In the genomic region with DNA sequence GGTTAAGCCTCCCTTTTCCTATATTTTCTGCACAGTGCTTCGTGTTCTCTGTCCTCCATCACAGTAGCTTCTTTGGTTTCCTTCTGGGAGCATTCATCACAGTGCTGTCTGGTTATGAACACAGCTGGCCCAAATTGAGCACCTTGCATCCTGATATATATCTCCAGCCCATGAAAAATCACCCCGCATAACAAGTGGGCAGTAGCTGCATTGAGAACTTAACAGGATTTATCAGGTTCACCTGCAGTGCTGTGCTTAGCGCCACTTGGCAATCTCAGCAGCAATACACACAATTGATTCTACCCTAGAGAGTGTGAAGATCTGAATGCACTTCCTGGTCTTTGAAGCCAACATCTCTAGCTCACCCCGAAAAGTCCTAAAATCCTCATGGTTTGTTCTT, we compare ENCODE assay signal across 18 cellular contexts.
"Had no signal": no experiment of that assay in that cellular context is flagged by ENCODE, and none has a peak within 500 bp of the region (broad histone marks: within the 10 kb centered on the region; RNA-seq: fewer than 3 reads in every experiment).

No MANE protein-coding gene starts in this region.

- ATAC-seq: SK-N-SH treated with all-trans-retinoic acid at 6 μM for 48 hours had no signal

- DNase-seq: KBM-7, MV-4-11, NCI-H1048, NCI-H1105, NCI-H1417, NCI-H1436 treated with DMSO at 0.1 percent for 48 hours, NCI-H1694, NCI-H187 treated with DMSO at 0.1 percent for 48 hours, NCI-H2029 treated with DMSO at 0.1 percent for 48 hours, NCI-H2171, NCI-H226, NCI-H446, NCI-H510A, NCI-H524 treated with DMSO at 0.1 percent for 48 hours, NCI-H69, NCI-H774, RPMI8226 had no signal
